ENCODE assay signal across 1 cellular context in the genomic region with DNA sequence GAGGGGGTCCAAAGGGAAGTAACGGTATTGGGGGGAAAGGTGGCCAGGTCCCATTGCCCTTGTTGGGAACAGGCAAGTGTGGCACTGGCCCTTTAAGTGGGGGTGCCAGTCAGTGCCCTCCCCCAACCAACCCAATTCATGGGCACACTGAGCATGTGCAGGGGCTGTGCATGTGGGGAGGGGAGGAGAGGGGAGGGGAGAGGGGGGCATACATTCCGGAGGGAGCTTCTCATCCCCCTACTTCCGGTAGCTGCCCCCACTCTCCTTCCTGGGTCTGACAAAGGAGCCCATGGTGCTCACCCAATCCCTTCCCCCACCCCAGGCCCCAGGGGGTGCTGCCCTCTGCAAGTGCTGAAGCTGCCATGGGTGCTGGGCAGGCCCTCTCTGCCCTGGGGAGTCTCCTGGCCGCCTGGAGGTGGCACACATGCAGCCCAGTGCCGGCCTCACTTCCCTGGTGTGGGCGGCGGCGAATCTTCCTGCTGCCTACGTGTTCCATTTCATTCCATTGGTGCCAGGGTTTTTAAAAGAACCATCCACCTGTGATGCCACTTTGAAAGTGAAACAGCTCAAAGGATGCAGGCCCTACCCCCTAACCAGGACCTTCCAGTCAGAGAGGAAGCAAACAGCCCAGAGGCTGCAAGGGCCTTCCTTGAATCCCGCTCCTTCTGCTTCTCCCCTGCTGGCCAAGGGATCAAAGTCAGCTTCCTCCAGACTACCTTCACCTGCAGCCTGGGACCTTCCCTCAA.
TF ChIP-seq lines count a peak whose summit lies in the region.

No MANE protein-coding gene starts in this region.

TF ChIP-seq in HCT116, 20 proteins besides CTCF, POLR2A, EP300 and RAD21:
- no peak for TF ChIP-seq SRF (IDR thresholded peaks at IDR 0.05; ENCODE audit: low read depth)
- TF ChIP-seq SP1 (IDR thresholded peaks at IDR 0.05; ENCODE audit: low read depth) = peak; percentile 89
- peak; percentile 20; the same call in 1 of the 2 replicates for TF ChIP-seq ZFX (IDR thresholded peaks at IDR 0.05)
- peak; percentile 71 for TF ChIP-seq POLR2AphosphoS5 (IDR thresholded peaks at IDR 0.05; ENCODE audit: low read depth, low read length)
- no peak for TF ChIP-seq CEBPB (IDR thresholded peaks at IDR 0.05; ENCODE audit: low read depth)
- peak; percentile 70 for TF ChIP-seq EGR1 (IDR thresholded peaks at IDR 0.05; ENCODE audit: low read depth)
- TF ChIP-seq MAX (IDR thresholded peaks at IDR 0.05) = peak; percentile 84
- TF ChIP-seq TCF7L2 (IDR thresholded peaks at IDR 0.05; ENCODE audit: borderline replicate concordance, extremely low read depth, insufficient read depth, insufficient read length) = peak; percentile 64
